ENCODE assay signal across 16 cellular contexts in the genomic region with DNA sequence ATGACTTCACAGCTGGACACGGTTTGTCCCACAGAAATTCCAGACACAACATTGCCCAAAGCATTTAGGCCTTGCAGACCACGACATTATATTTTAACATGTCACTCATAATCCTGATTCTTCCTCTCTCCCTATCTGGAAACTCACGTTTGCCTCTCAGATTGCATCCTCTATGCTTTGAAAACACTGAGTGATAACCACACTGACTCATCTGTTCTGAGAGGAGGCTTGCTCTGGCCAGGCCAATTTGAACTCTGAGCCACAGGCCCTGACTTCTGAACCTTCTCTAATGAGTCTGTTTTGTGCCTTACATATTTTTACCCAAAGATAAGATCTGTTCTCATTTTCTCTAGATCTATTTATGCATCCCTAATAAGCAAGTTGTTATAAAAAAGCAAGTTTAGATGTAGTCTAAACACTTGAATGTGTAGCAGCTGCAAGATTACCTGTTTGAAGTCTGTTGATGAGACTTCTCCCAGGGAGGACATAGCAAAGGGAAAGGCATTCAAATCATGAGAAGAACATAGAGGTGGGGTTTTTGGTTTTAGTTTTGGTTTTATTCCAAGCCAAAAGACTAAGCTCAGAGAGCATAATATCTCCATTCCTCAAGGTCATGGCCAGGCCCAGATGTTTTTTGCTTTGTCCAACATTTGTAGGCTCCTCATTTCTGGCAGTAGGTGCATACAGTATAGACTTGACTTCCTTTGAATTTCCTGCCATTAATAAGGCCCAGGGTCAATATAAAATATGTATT.
DNase-seq lines count a peak whose midpoint lies in the region; FAIRE-seq and TF ChIP-seq lines count a peak whose summit lies in the region.
"Had no signal": no experiment of that assay in that cellular context is flagged by ENCODE, and none has a peak within 500 bp of the region (broad histone marks: within the 10 kb centered on the region; RNA-seq: fewer than 3 reads in every experiment).

No MANE protein-coding gene starts in this region.

- H2BK12ac ChIP-seq in mesenchymal stem cell (ENCODE audit: low read length in 2 of 2) = peak overlapping the region; percentile 67 to 100

- peak overlapping the region; percentile 88 for H2BK15ac ChIP-seq in mesenchymal stem cell (ENCODE audit: low read depth, poor library complexity, severe bottlenecking)

- H3K9ac ChIP-seq in BLaER1 treated with 17β-estradiol and CSF1 and Interleukin-3, amounts not matched to agents 10 nM and 100 nM = no peak overlapping the region
- no peak overlapping the region for H3K9ac ChIP-seq in mesenchymal stem cell (ENCODE audit: low read length)

- H3K18ac ChIP-seq in mesenchymal stem cell (ENCODE audit: low read depth in 1 of 2, low read length in 2 of 2) = peak overlapping the region; percentile 85 to 91

- H3K23ac ChIP-seq in mesenchymal stem cell (ENCODE audit: low read length in 2 of 2) = no peak overlapping the region

- peak overlapping the region; percentile 86 for H4K91ac ChIP-seq in mesenchymal stem cell (ENCODE audit: low read length)

- peak overlapping the region in 1 of 2 experiments; percentile 43 for H3K14ac ChIP-seq in mesenchymal stem cell (ENCODE audit: low read length in 2 of 2)

- H2BK5ac ChIP-seq in mesenchymal stem cell (ENCODE audit: low read depth, low read length, poor library complexity, severe bottlenecking) = peak overlapping the region; percentile 53

- peak overlapping the region; percentile 95 for H4K8ac ChIP-seq in mesenchymal stem cell (ENCODE audit: low read length)

- DNase-seq in HTR-8/SVneo (ENCODE audit: insufficient read length, low spot score) (no peak), astrocyte of the spinal cord (ENCODE audit: low read depth, low spot score) (peak; percentile 81), mesenchymal stem cell (peak; percentile 85), NCI-H128 (lab: John Stamatoyannopoulos, UW; ENCODE audit: unreplicated experiment) (no peak), GM20000 (ENCODE audit: low spot score) (no peak), spleen (no peak)
- no peak for DNase-seq in activated CD4-positive, CD25-positive, alpha-beta regulatory T cell (lab: John Stamatoyannopoulos, UW)
- DNase-seq: activated B cell treated with CpG ODN at 0.5 μM for 24 hours; activated CD8-positive, alpha-beta memory T cell treated with anti-CD3 and anti-CD28 coated beads, Interleukin-2, amount 50 U/mL, for 4 hours; activated naive CD4-positive, alpha-beta T cell treated with anti-CD3 and anti-CD28 coated beads, Interleukin-2, amount 10 ng/mL, durations not matched to agents 7 days and 5 days; BE2C; H9; stimulated activated CD4-positive, alpha-beta T cell treated with anti-CD3 and anti-CD28 coated beads, Interleukin-4, amount 100 ng/mL, for 4 hours; stimulated activated naive B cell treated with anti-CD40 and anti-IgM and Interleukin-4, amounts not matched to agents 10 μg/mL and 1 μg/mL and 100 μg/mL, for 72 hours had no signal

- WGBS in mesenchymal stem cell = 2% methylated on average over 3 of the region's 3 CpGs
- WGBS in spleen, 5 donors = 49 to 65% (median 57%) methylated on average over 3 of the region's 3 CpGs

- peak overlapping the region; percentile 95 for H2AK5ac ChIP-seq in mesenchymal stem cell (ENCODE audit: low read length, severe bottlenecking)

- peak overlapping the region; percentile 71 to 91 for H3K4ac ChIP-seq in mesenchymal stem cell (ENCODE audit: low read depth in 1 of 2, low read length in 2 of 2)

- H4K20me1 ChIP-seq in BLaER1 treated with 17β-estradiol and CSF1 and Interleukin-3, amounts not matched to agents 10 nM and 100 nM = peaks cover 0 to 21% (median 0%) of the 10 kb centered on the region in 11 experiments; a peak in 8 of 22 replicates

- H3K4me1 ChIP-seq in BLaER1 treated with 17β-estradiol and CSF1 and Interleukin-3, amounts not matched to agents 10 nM and 100 nM = peaks cover 32 to 62% (median 37%) of the 10 kb centered on the region in 10 experiments
- H3K4me1 ChIP-seq in mesenchymal stem cell (ENCODE audit: control insufficient read depth, insufficient read depth, low read depth, low read length) (peaks cover 19% of the 10 kb centered on the region), spleen (no peaks in the 10 kb centered on the region)
- H3K4me1 ChIP-seq: BE2C had no signal

- H3K27ac ChIP-seq in BLaER1 treated with 17β-estradiol and CSF1 and Interleukin-3, amounts not matched to agents 10 nM and 100 nM = no peak overlapping the region
- H3K27ac ChIP-seq in mesenchymal stem cell (ENCODE audit: low read length, poor library complexity, severe bottlenecking) (peak overlapping the region; percentile 93), spleen (peak overlapping the region in 2 of 8 donors; percentile 13 to 39)
- H3K27ac ChIP-seq: vagina had no signal

- intact Hi-C loops in spleen (cut with DNase I; ENCODE audit: low total_unique reads) = no loop called here

- TF ChIP-seq CTCF in astrocyte of the spinal cord (IDR thresholded peaks at IDR 0.05; ENCODE audit: low read depth, low read length) (no peak), GM20000 (IDR thresholded peaks at IDR 0.05; ENCODE audit: extremely low read depth, missing control alignments) (no peak), spleen (IDR thresholded peaks at IDR 0.05 in 8 of 11, conservative IDR thresholded peaks at IDR 0.05 in 3 of 11) (no peak)

- in situ Hi-C loops in astrocyte of the spinal cord (cut with HindIII; ENCODE audit: low sequenced_read_pairs) = no loop called here

- H3K4me3 ChIP-seq in BLaER1 treated with 17β-estradiol and CSF1 and Interleukin-3, amounts not matched to agents 10 nM and 100 nM = no peak overlapping the region
- no peak overlapping the region for H3K4me3 ChIP-seq in astrocyte of the spinal cord (ENCODE audit: low read depth, low read length)
- H3K4me3 ChIP-seq in mesenchymal stem cell (ENCODE audit: insufficient read depth in 1 of 2, low read depth in 1 of 2, low read length in 2 of 2) = no peak overlapping the region
- no peak overlapping the region for H3K4me3 ChIP-seq in spleen
- H3K4me3 ChIP-seq: vagina had no signal

- peak overlapping the region; percentile 69 for H2BK120ac ChIP-seq in mesenchymal stem cell (ENCODE audit: low read depth, low read length)

- peaks cover 0 to 6% (median 0%) of the 10 kb centered on the region in 11 experiments; a peak in 4 of 22 replicates for H3K9me3 ChIP-seq in BLaER1 treated with 17β-estradiol and CSF1 and Interleukin-3, amounts not matched to agents 10 nM and 100 nM (replicated peaks in 1 of 11)
- no peaks in the 10 kb centered on the region for H3K9me3 ChIP-seq in mesenchymal stem cell (ENCODE audit: control insufficient read depth, low read length)
- no peaks in the 10 kb centered on the region for H3K9me3 ChIP-seq in spleen
- H3K9me3 ChIP-seq: BE2C, vagina had no signal

- H2AFZ ChIP-seq in mesenchymal stem cell (ENCODE audit: low read depth, low read length) = no peak overlapping the region

- FAIRE-seq in HTR-8/SVneo (lab: Jason Lieb, UNC) = peak; percentile 86

- no peaks in the 10 kb centered on the region for H3K79me1 ChIP-seq in mesenchymal stem cell (replicated peaks; ENCODE audit: low read length, poor library complexity, severe bottlenecking)

- no peaks in the 10 kb centered on the region for H3K36me3 ChIP-seq in BLaER1 treated with 17β-estradiol and CSF1 and Interleukin-3, amounts not matched to agents 10 nM and 100 nM
- H3K36me3 ChIP-seq in mesenchymal stem cell (ENCODE audit: control insufficient read depth in 1 of 2, insufficient read depth in 2 of 2, low read depth in 1 of 2, low read length in 2 of 2) = no peaks in the 10 kb centered on the region
- no peaks in the 10 kb centered on the region for H3K36me3 ChIP-seq in spleen
- H3K36me3 ChIP-seq: BE2C, vagina had no signal

- peaks cover 0 to 80% (median 41%) of the 10 kb centered on the region in 11 experiments; a peak in 17 of 22 replicates for H3K27me3 ChIP-seq in BLaER1 treated with 17β-estradiol and CSF1 and Interleukin-3, amounts not matched to agents 10 nM and 100 nM
- H3K27me3 ChIP-seq in mesenchymal stem cell (ENCODE audit: control insufficient read depth in 1 of 2, insufficient read depth in 1 of 2, low read length in 2 of 2) (no peaks in the 10 kb centered on the region), spleen (replicated peaks in 1 of 7) (no peaks in the 10 kb centered on the region)
- H3K27me3 ChIP-seq: BE2C, vagina had no signal

- H3K4me2 ChIP-seq in BLaER1 treated with 17β-estradiol and CSF1 and Interleukin-3, amounts not matched to agents 10 nM and 100 nM = peak overlapping the region in 7 of 11 experiments; percentile 3 to 97 (median 88); a peak in 9 of 22 replicates
- no peak overlapping the region for H3K4me2 ChIP-seq in mesenchymal stem cell (ENCODE audit: low read length, poor library complexity, severe bottlenecking)

- TF ChIP-seq POLR2A in spleen (IDR thresholded peaks at IDR 0.05) = no peak

Comparison
In these comparisons a context has a peak if more than half of its experiments do, and no peak if none do; other contexts are left out.
1. DNase-seq: peak in astrocyte of the spinal cord (single experiment) and mesenchymal stem cell (single experiment); none in HTR-8/SVneo (single experiment), activated CD4-positive, CD25-positive, alpha-beta regulatory T cell (0 of 4), NCI-H128 (single experiment), GM20000 (single experiment) and spleen (single experiment).